ENCODE assay signal across 8 cellular contexts in genomic region chr12:106223485-106224391, GRCh38. TPM values are rescaled to one million over a fixed set of nuclear protein-coding genes. Genes with fewer than 3 reads are reported as not detected.
A peak's percentile ranks its signal among the peaks of the same experiment; 100 is the strongest.
DNase-seq lines count a peak whose midpoint lies in the region; ATAC-seq and TF ChIP-seq lines count a peak whose summit lies in the region.

No MANE protein-coding gene starts in this region.

- peak; percentile 93 to 97 (median 95) for TF ChIP-seq CTCF in heart right ventricle (IDR thresholded peaks at IDR 0.05)
- peak; percentile 97 for TF ChIP-seq CTCF in retinal pigment epithelial cell (conservative IDR thresholded peaks at IDR 0.05; ENCODE audit: low read depth, low read length)

- H3K4me1 ChIP-seq in CD8-positive, alpha-beta memory T cell (ENCODE audit: insufficient read depth, low read length) = peaks cover 8% of the 10 kb centered on the region
- peaks cover 0 to 22% (median 7%) of the 10 kb centered on the region in 9 donors for H3K4me1 ChIP-seq in heart right ventricle

- no peak overlapping the region for H3K4me3 Mint-ChIP-seq in CD8-positive, alpha-beta memory T cell

- peaks cover 0 to 1% (median 0%) of the 10 kb centered on the region in 3 donors for H3K36me3 Mint-ChIP-seq in CD8-positive, alpha-beta memory T cell

- WGBS in heart right ventricle, 2 donors = 36 to 44% methylated on average over 9 of the region's 9 CpGs

- peaks cover 0 to 4% (median 1%) of the 10 kb centered on the region in 5 donors for H3K9me3 Mint-ChIP-seq in CD8-positive, alpha-beta memory T cell

- H3K27me3 ChIP-seq in CD8-positive, alpha-beta memory T cell (ENCODE audit: insufficient read depth, low read length, poor library complexity, severe bottlenecking) = no peaks in the 10 kb centered on the region
- H3K27me3 ChIP-seq in heart right ventricle = no peaks in the 10 kb centered on the region

- POLR2A ChIA-PET in CD8-positive, alpha-beta memory T cell (lab: Charles Lee) = interaction anchor here (0.6 kb wide), 1 partner anchor 70 kb away, joined by 3 read pairs; no protein-coding TSS in a partner anchor

- H3K9me3 ChIP-seq in CD8-positive, alpha-beta memory T cell (ENCODE audit: low read length) = no peaks in the 10 kb centered on the region
- H3K9me3 ChIP-seq in heart right ventricle = peaks cover 0 to 4% (median 0%) of the 10 kb centered on the region in 11 donors

- H3K27me3 Mint-ChIP-seq in CD8-positive, alpha-beta memory T cell = peaks cover 13 to 21% of the 10 kb centered on the region in 2 donors

- H3K27ac ChIP-seq in CD8-positive, alpha-beta memory T cell (ENCODE audit: low read depth, low read length) = no peak overlapping the region
- H3K27ac ChIP-seq in heart right ventricle = peak overlapping the region in 1 of 10 donors; percentile 24

- no peak overlapping the region for H3K4me3 ChIP-seq in CD8-positive, alpha-beta memory T cell (ENCODE audit: low read length)
- H3K4me3 ChIP-seq in heart right ventricle = no peak overlapping the region
- H3K4me3 ChIP-seq in retinal pigment epithelial cell (ENCODE audit: low read length) = no peak overlapping the region

- intact Hi-C loops in heart right ventricle (cut with DNase I) = loop anchor here (2.0 to 10.0 kb wide), 5 partner anchors 61 to 803 kb away; partner anchors contain the start of gene NUAK1 (in 1 of the 10)

- peak; percentile 53 for ATAC-seq in GM21447 (IDR thresholded peaks at IDR 0.05; ENCODE audit: unreplicated experiment)
- peak; percentile 59 to 86 (median 74) for ATAC-seq in heart right ventricle
- ATAC-seq in HG03196 (IDR thresholded peaks at IDR 0.05; ENCODE audit: unreplicated experiment) = no peak

- no peaks in the 10 kb centered on the region for H3K36me3 ChIP-seq in CD8-positive, alpha-beta memory T cell (ENCODE audit: insufficient read depth, low read length)
- H3K36me3 ChIP-seq in heart right ventricle = no peaks in the 10 kb centered on the region

- peak; percentile 49 to 77 (median 54) for DNase-seq in CD8-positive, alpha-beta memory T cell
- peak; percentile 79 for DNase-seq in NAMALWA (ENCODE audit: low spot score)
- DNase-seq in SW480 (ENCODE audit: low spot score) = peak; percentile 32
- peak; percentile 37 for DNase-seq in activated naive CD8-positive, alpha-beta T cell treated with anti-CD3 and anti-CD28 coated beads, Interleukin-2, amount 50 U/mL, for 16 hours (ENCODE audit: low read depth, low spot score)
- peak; percentile 60 to 68 for DNase-seq in heart right ventricle
- DNase-seq in retinal pigment epithelial cell (ENCODE audit: low read depth) = no peak

- H3K4me1 Mint-ChIP-seq in CD8-positive, alpha-beta memory T cell = peaks cover 13 to 20% (median 14%) of the 10 kb centered on the region in 3 donors

- H3K27ac Mint-ChIP-seq in CD8-positive, alpha-beta memory T cell = peak overlapping the region in 2 of 8 donors; percentile 40 to 79

- CTCF ChIA-PET in CD8-positive, alpha-beta memory T cell (lab: Charles Lee) = interaction anchor here (0.6 to 2.9 kb wide), 27 partner anchors 8 to 143 kb away, joined by 3 to 24 read pairs (median 4); partner anchors contain the start of gene TCP11L2

RNA-seq across cellular contexts. Expression of gene CKAP4, which starts 24.1 kb away (rescaled TPM):
- 10 to 100 TPM; 10.1 to 11.3 TPM for total RNA-seq in CD8-positive, alpha-beta memory T cell
- polyA plus RNA-seq in CD8-positive, alpha-beta memory T cell = 7.6 TPM
- 10 to 100 TPM; 38.5 to 63.2 (median 47.9) TPM for total RNA-seq in heart right ventricle
- polyA plus RNA-seq in heart right ventricle = 10 to 100 TPM; 12.9 to 40.1 TPM
